8 cellular contexts compared by ENCODE assay signal in the genomic region with DNA sequence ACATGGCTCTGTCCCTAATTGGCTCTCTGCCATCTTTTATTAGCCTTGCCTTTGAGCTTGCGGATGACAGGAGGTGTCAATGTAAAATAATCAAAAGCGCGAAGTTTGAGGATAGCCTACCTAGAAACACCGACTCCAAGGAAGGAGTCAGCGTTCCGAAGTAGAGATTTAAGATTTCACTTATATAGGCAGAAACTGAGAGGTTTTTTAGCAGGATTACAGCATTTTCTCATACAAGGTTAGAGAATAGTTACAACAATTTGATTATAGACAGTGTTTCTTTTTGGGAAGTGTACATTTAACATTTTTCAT. TPM values are rescaled to one million over a fixed set of nuclear protein-coding genes. Genes with fewer than 3 reads are reported as not detected.
A peak's percentile ranks its signal among the peaks of the same experiment; 100 is the strongest.
DNase-seq lines count a peak whose midpoint lies in the region; ATAC-seq, FAIRE-seq and TF ChIP-seq lines count a peak whose summit lies in the region.

No MANE protein-coding gene starts in this region.

- H3K4me3 Mint-ChIP-seq in IgD-negative memory B cell: peak overlapping the region; percentile 96 to 100 (median 98)

- H3K4me1 Mint-ChIP-seq in IgD-negative memory B cell: peaks cover 22 to 31% (median 23%) of the 10 kb centered on the region in 3 donors

- H3K36me3 Mint-ChIP-seq in IgD-negative memory B cell: peaks cover 2% of the 10 kb centered on the region

- WGBS in pancreas, 2 donors: 0% methylated on average over 6 of the region's 6 CpGs

- no peak for TF ChIP-seq CTCF in 22Rv1 (IDR thresholded peaks at IDR 0.05)
- no peak for TF ChIP-seq CTCF in pancreas (IDR thresholded peaks at IDR 0.05)

- no peaks in the 10 kb centered on the region for H3K36me3 ChIP-seq in effector memory CD4-positive, alpha-beta T cell (ENCODE audit: control insufficient read depth, insufficient read depth, low read length)
- H3K36me3 ChIP-seq in pancreas: no peaks in the 10 kb centered on the region

- peak overlapping the region; percentile 0 to 99 (median 90) for H3K27ac Mint-ChIP-seq in IgD-negative memory B cell

- intact Hi-C loops in pancreas (cut with DNase I): no loop called here

- H3K9me3 Mint-ChIP-seq in IgD-negative memory B cell: peaks cover 0 to 2% (median 0%) of the 10 kb centered on the region in 3 donors

- H3K27ac ChIP-seq in 22Rv1: peak overlapping the region; percentile 88; the same call in 1 of the 2 replicates
- no peak overlapping the region for H3K27ac ChIP-seq in effector memory CD4-positive, alpha-beta T cell (ENCODE audit: insufficient read depth, low read length, poor library complexity, severe bottlenecking)
- peak overlapping the region in 1 of 4 donors; percentile 21 for H3K27ac ChIP-seq in pancreas

- H3K4me1 ChIP-seq in effector memory CD4-positive, alpha-beta T cell (ENCODE audit: control insufficient read depth, insufficient read depth, low read length, poor library complexity, severe bottlenecking): peaks cover 16% of the 10 kb centered on the region
- peaks cover 0 to 22% (median 6%) of the 10 kb centered on the region in 3 donors for H3K4me1 ChIP-seq in pancreas

- no peaks in the 10 kb centered on the region for H3K27me3 ChIP-seq in effector memory CD4-positive, alpha-beta T cell (replicated peaks; ENCODE audit: control insufficient read depth, insufficient read depth, low read length, poor library complexity, severe bottlenecking)
- no peaks in the 10 kb centered on the region for H3K27me3 ChIP-seq in pancreas

- H3K9me3 ChIP-seq in effector memory CD4-positive, alpha-beta T cell (ENCODE audit: control insufficient read depth, low read length): no peaks in the 10 kb centered on the region
- no peaks in the 10 kb centered on the region for H3K9me3 ChIP-seq in pancreas

- DNase-seq in effector memory CD4-positive, alpha-beta T cell: no peak
- DNase-seq in pancreas (no peak), H4 (ENCODE audit: low spot score) (no peak), putamen (ENCODE audit: low spot score) (no peak), NCI-H1436 (lab: John Stamatoyannopoulos, UW) (no peak)

- peaks cover 1% of the 10 kb centered on the region for H3K27me3 Mint-ChIP-seq in IgD-negative memory B cell

- peak overlapping the region; percentile 99 for H3K4me3 ChIP-seq in effector memory CD4-positive, alpha-beta T cell (ENCODE audit: insufficient read depth, low read depth, low read length, poor library complexity, severe bottlenecking)
- H3K4me3 ChIP-seq in pancreas: peak overlapping the region; percentile 54 to 84 (median 79)

- peak; percentile 16 for ATAC-seq in GM19351 (IDR thresholded peaks at IDR 0.05; ENCODE audit: unreplicated experiment)
- ATAC-seq in pancreas: peak in 3 of 4 donors; percentile 6 to 10 (median 8)

- FAIRE-seq in pancreas (lab: Jason Lieb, UNC): no peak

RNA-seq across cellular contexts. Expression of gene NFXL1, which starts 0.5 kb away (rescaled TPM):
- polyA plus RNA-seq in IgD-negative memory B cell: 8.4 TPM
- total RNA-seq in pancreas: 10 to 100 TPM in 4 of 6 donors, 1 to 10 TPM in 2; 8.7 to 11.5 (median 10.3) TPM
- polyA plus RNA-seq in pancreas: 1 to 10 TPM; 7.5 to 8.9 TPM
- total RNA-seq in H4 (2014; rRNA removed; shearing (Covaris generic)): 5.7 and 5.8 TPM in 2 replicates
